ENCODE assay signal across 8 cellular contexts in the genomic region with DNA sequence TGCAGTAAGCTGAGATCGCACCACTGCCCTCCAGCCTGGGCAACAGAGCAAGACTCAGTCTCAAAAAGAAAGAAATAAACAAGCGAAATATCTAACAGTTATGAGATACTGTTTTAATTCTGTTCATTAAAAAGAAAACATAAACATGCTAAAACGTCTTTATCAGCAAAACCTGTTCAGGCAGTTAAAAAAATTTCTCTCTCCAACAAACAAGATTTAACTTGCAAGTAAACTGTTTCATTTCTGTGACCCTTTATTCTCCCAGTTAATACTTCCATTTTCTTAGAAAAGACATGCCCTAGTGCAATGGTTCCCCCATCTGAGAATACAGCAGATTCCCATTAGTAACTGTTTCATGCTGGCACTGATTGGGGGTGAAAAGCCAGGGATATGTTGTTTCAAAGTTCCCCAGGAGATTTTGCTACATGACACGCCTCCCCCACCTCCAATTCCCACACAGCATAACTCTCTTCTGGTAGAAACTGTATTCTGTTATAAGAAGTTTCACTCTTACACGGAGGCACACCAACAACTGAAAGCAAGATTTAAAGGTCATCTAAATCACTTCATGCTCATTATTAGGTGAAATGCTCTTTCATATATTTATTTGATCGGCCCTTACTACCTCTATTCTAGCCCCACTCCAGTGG. TPM values are rescaled to one million over a fixed set of nuclear protein-coding genes. Genes with fewer than 3 reads are reported as not detected.
DNase-seq lines count a peak whose midpoint lies in the region; ATAC-seq and TF ChIP-seq lines count a peak whose summit lies in the region.

No MANE protein-coding gene starts in this region.

- H3K4me3 ChIP-seq in DOHH2 (ENCODE audit: low read length) = peak overlapping the region; percentile 59

- no peaks in the 10 kb centered on the region for H3K27me3 ChIP-seq in DOHH2 (ENCODE audit: control insufficient read depth, low read length)

- peak overlapping the region; percentile 76 for H3K4me2 ChIP-seq in DOHH2 (ENCODE audit: low read length)

- DNase-seq in left lobe of liver (ENCODE audit: low spot score) = no peak
- DNase-seq in RPMI8226 = no peak
- no peak for DNase-seq in epidermal melanocyte (ENCODE audit: insufficient read length, low spot score)
- DNase-seq in NCI-H1048 (lab: John Stamatoyannopoulos, UW) = no peak
- DNase-seq in posterior cingulate gyrus = no peak

- ATAC-seq in GM21515 (IDR thresholded peaks at IDR 0.05; ENCODE audit: unreplicated experiment) = peak; percentile 74
- ATAC-seq in left lobe of liver = peak; percentile 42

- H3K36me3 ChIP-seq in DOHH2 (ENCODE audit: control insufficient read depth, low read length) = peaks cover 97% of the 10 kb centered on the region
- H3K36me3 ChIP-seq in KOPT-K1 (ENCODE audit: insufficient read depth, low read length) = peaks cover 20% of the 10 kb centered on the region

- H3K9me3 ChIP-seq in DOHH2 (ENCODE audit: control insufficient read depth, insufficient read depth, low read length) = no peaks in the 10 kb centered on the region
- H3K9me3 ChIP-seq in KOPT-K1 (ENCODE audit: insufficient read depth, low read length, poor library complexity, severe bottlenecking) = no peaks in the 10 kb centered on the region

- intact Hi-C loops in posterior cingulate gyrus (cut with DNase I) = loop anchor here (5.0 kb wide), 1 partner anchor 217 kb away; no protein-coding TSS in a partner anchor

- TF ChIP-seq CTCF in DOHH2 (IDR thresholded peaks at IDR 0.05; ENCODE audit: low read depth, low read length, poor library complexity, severe bottlenecking) = no peak

- H3K27ac ChIP-seq in DOHH2 (ENCODE audit: low read depth, low read length) (peak overlapping the region; percentile 84), KOPT-K1 (ENCODE audit: low read depth, low read length, poor library complexity, severe bottlenecking) (peak overlapping the region; percentile 72)

- no peaks in the 10 kb centered on the region for H3K9me2 ChIP-seq in DOHH2 (replicated peaks; ENCODE audit: control insufficient read depth, low read length)

- peaks cover 9% of the 10 kb centered on the region; the same call in 1 of the 2 replicates for H4K20me1 ChIP-seq in DOHH2 (ENCODE audit: control insufficient read depth, insufficient read depth, low read depth, low read length)

- H3K4me1 ChIP-seq in DOHH2 (ENCODE audit: control insufficient read depth, low read length) = peaks cover 100% of the 10 kb centered on the region

- H3K79me2 ChIP-seq in DOHH2 (ENCODE audit: control insufficient read depth, low read length) = peaks cover 100% of the 10 kb centered on the region

- H3F3A ChIP-seq in DOHH2 (ENCODE audit: control insufficient read depth, insufficient read depth) = peaks cover 61% of the 10 kb centered on the region

RNA-seq across cellular contexts. Expression of gene ELF1, which starts 24.4 kb away (rescaled TPM):
- total RNA-seq in left lobe of liver = 22.2 TPM
